In the genomic region with DNA sequence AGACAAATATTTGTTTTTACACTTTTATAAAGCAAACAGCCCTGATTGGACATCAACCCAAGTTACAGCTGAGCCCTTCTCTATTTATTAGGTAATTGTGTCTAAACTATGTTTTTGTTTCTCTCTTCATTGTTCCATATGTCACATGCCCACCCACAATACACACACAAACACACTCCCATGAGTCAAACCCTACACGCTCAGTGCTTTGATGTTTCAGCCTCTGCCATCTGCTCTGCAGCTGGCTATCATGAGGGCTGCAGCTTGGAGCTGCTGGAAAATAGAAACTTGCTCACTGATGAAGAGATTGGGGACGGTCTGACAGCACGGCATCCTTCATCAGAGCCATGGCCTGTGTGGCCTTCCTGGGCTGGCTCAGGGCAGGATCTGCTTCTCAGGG, we compare ENCODE assay signal across 16 cellular contexts. TPM values are rescaled to one million over a fixed set of nuclear protein-coding genes. Genes with fewer than 3 reads are reported as not detected.
A peak's percentile ranks its signal among the peaks of the same experiment; 100 is the strongest.
DNase-seq lines count a peak whose midpoint lies in the region; ATAC-seq and TF ChIP-seq lines count a peak whose summit lies in the region.
"Had no signal": no experiment of that assay in that cellular context is flagged by ENCODE, and none has a peak within 500 bp of the region (broad histone marks: within the 10 kb centered on the region; RNA-seq: fewer than 3 reads in every experiment).

No MANE protein-coding gene starts in this region.

- no peak overlapping the region for H3K9ac ChIP-seq in DND-41 (ENCODE audit: low read depth, low read length)

- H3K4me1 ChIP-seq in DND-41 (ENCODE audit: insufficient read depth, low read length) (peaks cover 7% of the 10 kb centered on the region; the same call in 1 of the 2 replicates), right cardiac atrium (ENCODE audit: control insufficient read depth, insufficient read depth, low read length) (no peaks in the 10 kb centered on the region)

- H3K4me1 Mint-ChIP-seq in activated CD4-positive, alpha-beta T cell treated with anti-CD3 and anti-CD28 coated beads for 36 hours, result no peaks in the 10 kb centered on the region

- TF ChIP-seq CTCF in DND-41 (IDR thresholded peaks at IDR 0.05; ENCODE audit: borderline replicate concordance, extremely low read depth, low read length, poor library complexity, severe bottlenecking) (no peak), astrocyte of the spinal cord (IDR thresholded peaks at IDR 0.05; ENCODE audit: low read depth, low read length) (no peak)

- CTCF ChIA-PET in activated CD4-positive, alpha-beta T cell treated with anti-CD3 and anti-CD28 coated beads for 36 hours (lab: Charles Lee), result interaction anchor here (0.9 to 1.3 kb wide), 2 partner anchors 9 to 35 kb away, joined by 3 to 5 read pairs; no protein-coding TSS in a partner anchor

- POLR2A ChIA-PET in activated CD4-positive, alpha-beta T cell treated with anti-CD3 and anti-CD28 coated beads for 36 hours (lab: Charles Lee), result no interaction called here

- ATAC-seq in DND-41 (ENCODE audit: insufficient read depth, low read depth) (peak; percentile 53; the same call in 2 of the 3 replicates), HG03571 (IDR thresholded peaks at IDR 0.05; ENCODE audit: unreplicated experiment) (no peak), right cardiac atrium (no peak)
- no peak for ATAC-seq in activated CD4-positive, alpha-beta T cell treated with anti-CD3 and anti-CD28 coated beads for 36 hours
- ATAC-seq: left cardiac atrium had no signal

- H3K79me2 ChIP-seq in DND-41 (ENCODE audit: insufficient read depth, low read length), result no peaks in the 10 kb centered on the region

- H3K27me3 ChIP-seq in DND-41 (ENCODE audit: insufficient read depth, low read length, poor library complexity) (no peaks in the 10 kb centered on the region), right cardiac atrium (ENCODE audit: control insufficient read depth, insufficient read depth) (no peaks in the 10 kb centered on the region)

- H4K20me1 ChIP-seq in DND-41 (ENCODE audit: insufficient read depth, low read length), result no peaks in the 10 kb centered on the region

- 78% methylated on average over 3 of the region's 3 CpGs for WGBS in right cardiac atrium

- H3K27me3 Mint-ChIP-seq in activated CD4-positive, alpha-beta T cell treated with anti-CD3 and anti-CD28 coated beads for 36 hours, result no peaks in the 10 kb centered on the region

- no peak overlapping the region for H3K4me3 Mint-ChIP-seq in activated CD4-positive, alpha-beta T cell treated with anti-CD3 and anti-CD28 coated beads for 36 hours
- H3K4me3 Mint-ChIP-seq: activated naive CD8-positive, alpha-beta T cell had no signal

- H3K4me3 ChIP-seq in DND-41 (ENCODE audit: low read depth in 1 of 2, low read length in 2 of 2), result no peak overlapping the region
- no peak overlapping the region for H3K4me3 ChIP-seq in astrocyte of the spinal cord (ENCODE audit: low read depth, low read length)
- H3K4me3 ChIP-seq in right cardiac atrium (ENCODE audit: low read length), result no peak overlapping the region
- H3K4me3 ChIP-seq: prostate gland had no signal

- DNase-seq in DND-41 (no peak), NCI-H2171 (lab: John Stamatoyannopoulos, UW) (peak; percentile 67), astrocyte of the spinal cord (ENCODE audit: low read depth, low spot score) (peak; percentile 13), myocyte (ENCODE audit: low read depth) (peak; percentile 25), right cardiac atrium (no peak)
- DNase-seq in stimulated activated CD4-positive, alpha-beta T cell treated with anti-CD3 and anti-CD28 coated beads, Interleukin-15, amount 100 ng/mL, for 24 hours, result no peak
- DNase-seq in activated CD4-positive, alpha-beta T cell treated with anti-CD3 and anti-CD28 coated beads for 36 hours, result no peak
- DNase-seq: activated T-cell treated with anti-CD3 and anti-CD28 coated beads, Interleukin-2, amount 50 U/mL, for 1 hour; GF-D8; left cardiac atrium; NCI-H1048; RPMI8226 had no signal

- no peaks in the 10 kb centered on the region for H3K36me3 ChIP-seq in DND-41 (ENCODE audit: insufficient read depth, low read length)
- H3K36me3 ChIP-seq: prostate gland had no signal

- H3K27ac Mint-ChIP-seq in activated CD4-positive, alpha-beta T cell treated with anti-CD3 and anti-CD28 coated beads for 36 hours, result no peak overlapping the region
- H3K27ac Mint-ChIP-seq: activated naive CD8-positive, alpha-beta T cell had no signal

- H3K27ac ChIP-seq in DND-41 (ENCODE audit: low read length), result no peak overlapping the region
- no peak overlapping the region for H3K27ac ChIP-seq in right cardiac atrium (ENCODE audit: low read length)
- H3K27ac ChIP-seq: C4-2B, prostate gland had no signal

- H3K9me3 ChIP-seq in DND-41 (ENCODE audit: insufficient read depth, low read length, severe bottlenecking), result peaks cover 3% of the 10 kb centered on the region
- no peaks in the 10 kb centered on the region for H3K9me3 ChIP-seq in right cardiac atrium (ENCODE audit: control insufficient read depth, low read length)
- H3K9me3 ChIP-seq: prostate gland had no signal

- in situ Hi-C loops in astrocyte of the spinal cord (cut with HindIII; ENCODE audit: low sequenced_read_pairs), result no loop called here

- no peaks in the 10 kb centered on the region for H3K9me3 Mint-ChIP-seq in activated CD4-positive, alpha-beta T cell treated with anti-CD3 and anti-CD28 coated beads for 36 hours (ENCODE audit: low read depth)

- H3K36me3 Mint-ChIP-seq in activated CD4-positive, alpha-beta T cell treated with anti-CD3 and anti-CD28 coated beads for 36 hours (ENCODE audit: low read depth), result no peaks in the 10 kb centered on the region
- H3K36me3 Mint-ChIP-seq: activated naive CD8-positive, alpha-beta T cell had no signal

- intact Hi-C loops in activated CD4-positive, alpha-beta T cell treated with anti-CD3 and anti-CD28 coated beads for 36 hours (cut with DNase I, micrococcal nuclease), result no loop called here
- intact Hi-C loops in right cardiac atrium (cut with DNase I), result loop anchor here in 1 of 4 donors (5.0 kb wide), 1 partner anchor 634 kb away; no protein-coding TSS in a partner anchor

- no peak overlapping the region for H3K4me2 ChIP-seq in DND-41 (ENCODE audit: insufficient read depth, low read length)

- H2AFZ ChIP-seq in DND-41 (ENCODE audit: low read depth, low read length), result no peak overlapping the region

RNA-seq across cellular contexts. Expression of gene PSMG1, which starts 41.7 kb away (rescaled TPM):
- total RNA-seq in myocyte, result 30.2 and 33.7 TPM in 2 replicates
- 33.0 TPM for polyA plus RNA-seq in myocyte (2012)
- total RNA-seq in activated CD4-positive, alpha-beta T cell treated with anti-CD3 and anti-CD28 coated beads for 36 hours, result 100 to 1,000 TPM; 109 to 123 TPM
- 10 to 100 TPM; 19.8 to 28.3 (median 23.7) TPM for total RNA-seq in right cardiac atrium
- 28.9 TPM for polyA plus RNA-seq in right cardiac atrium

Comparison
In these comparisons a context has a peak if more than half of its experiments do, and no peak if none do; other contexts are left out.
1. DNase-seq: peak in NCI-H2171 (single experiment), astrocyte of the spinal cord (single experiment) and myocyte (single experiment); none in DND-41 (single experiment), stimulated activated CD4-positive, alpha-beta T cell treated with anti-CD3 and anti-CD28 coated beads, Interleukin-15, amount 100 ng/mL, for 24 hours (single experiment), activated CD4-positive, alpha-beta T cell treated with anti-CD3 and anti-CD28 coated beads for 36 hours (single experiment) and right cardiac atrium (0 of 3).